ENCODE assay signal across 15 cellular contexts in genomic region chr10:86047588-86047987, GRCh38.
DNase-seq lines count a peak whose midpoint lies in the region; ATAC-seq and TF ChIP-seq lines count a peak whose summit lies in the region.
"Had no signal": no experiment of that assay in that cellular context is flagged by ENCODE, and none has a peak within 500 bp of the region (broad histone marks: within the 10 kb centered on the region; RNA-seq: fewer than 3 reads in every experiment).

No MANE protein-coding gene starts in this region.

- peaks cover 3% of the 10 kb centered on the region for H3K9me3 Mint-ChIP-seq in activated naive CD8-positive, alpha-beta T cell treated with anti-CD3 and anti-CD28 coated beads for 36 hours
- no peaks in the 10 kb centered on the region for H3K9me3 Mint-ChIP-seq in stimulated activated naive CD8-positive, alpha-beta T cell treated with anti-CD3 and anti-CD28 coated beads, Interleukin-15, Interleukin-2, amounts not matched to agents 100 ng/mL and 50 ng/mL, for 24 hours
- H3K9me3 Mint-ChIP-seq: neural progenitor cell had no signal

- H3K4me1 ChIP-seq in prostate gland (replicated peaks): no peaks in the 10 kb centered on the region
- H3K4me1 ChIP-seq: neural progenitor cell, right atrium auricular region, vagina had no signal

- H3K9me3 ChIP-seq in prostate gland: no peaks in the 10 kb centered on the region
- H3K9me3 ChIP-seq: SK-N-SH, vagina had no signal

- no peaks in the 10 kb centered on the region for H3K36me3 ChIP-seq in prostate gland
- H3K36me3 ChIP-seq: cardiac muscle cell, neural progenitor cell, right atrium auricular region, vagina had no signal

- ATAC-seq in HG03439 (IDR thresholded peaks at IDR 0.05; ENCODE audit: unreplicated experiment): peak; percentile 53

- TF ChIP-seq CTCF in prostate gland (IDR thresholded peaks at IDR 0.05): no peak

- no peak overlapping the region for H3K27ac ChIP-seq in prostate gland
- H3K27ac ChIP-seq: cardiac muscle cell, neural progenitor cell, right atrium auricular region, vagina had no signal

- no peaks in the 10 kb centered on the region for H3K36me3 Mint-ChIP-seq in activated naive CD8-positive, alpha-beta T cell treated with anti-CD3 and anti-CD28 coated beads for 36 hours
- H3K36me3 Mint-ChIP-seq in stimulated activated naive CD8-positive, alpha-beta T cell treated with anti-CD3 and anti-CD28 coated beads, Interleukin-15, Interleukin-2, amounts not matched to agents 100 ng/mL and 50 ng/mL, for 24 hours (ENCODE audit: low read depth): no peaks in the 10 kb centered on the region
- H3K36me3 Mint-ChIP-seq: neural progenitor cell had no signal

- intact Hi-C loops in prostate gland (cut with DNase I): no loop called here

- H3K27me3 Mint-ChIP-seq in activated naive CD8-positive, alpha-beta T cell treated with anti-CD3 and anti-CD28 coated beads for 36 hours: peaks cover 43% of the 10 kb centered on the region
- H3K27me3 Mint-ChIP-seq in stimulated activated naive CD8-positive, alpha-beta T cell treated with anti-CD3 and anti-CD28 coated beads, Interleukin-15, Interleukin-2, amounts not matched to agents 100 ng/mL and 50 ng/mL, for 24 hours: peaks cover 42% of the 10 kb centered on the region

- peak overlapping the region; percentile 45 for H3K27ac Mint-ChIP-seq in activated naive CD8-positive, alpha-beta T cell treated with anti-CD3 and anti-CD28 coated beads for 36 hours
- H3K27ac Mint-ChIP-seq in stimulated activated naive CD8-positive, alpha-beta T cell treated with anti-CD3 and anti-CD28 coated beads, Interleukin-15, Interleukin-2, amounts not matched to agents 100 ng/mL and 50 ng/mL, for 24 hours: peak overlapping the region; percentile 36
- H3K27ac Mint-ChIP-seq: neural progenitor cell had no signal

- H3K4me3 ChIP-seq in prostate gland: no peak overlapping the region
- H3K4me3 ChIP-seq: cardiac muscle cell, neural progenitor cell, right atrium auricular region, vagina had no signal

- DNase-seq in stimulated activated CD4-positive, alpha-beta T cell treated with anti-CD3 and anti-CD28 coated beads, Interleukin-12 subunit alpha, Interleukin-12 subunit beta, amount 100 ng/mL, for 48 hours (ENCODE audit: low read depth in 2 of 3, low spot score in 1 of 3): peak; percentile 7 to 16 (median 14)
- no peak for DNase-seq in stimulated activated CD4-positive, alpha-beta T cell treated with anti-CD3 and anti-CD28 coated beads, Interleukin-12 subunit alpha, Interleukin-12 subunit beta, amount 100 ng/mL, for 4 hours
- peak; percentile 35 for DNase-seq in activated naive CD8-positive, alpha-beta T cell treated with anti-CD3 and anti-CD28 coated beads for 36 hours
- DNase-seq in prostate gland (ENCODE audit: low spot score) (no peak), DMS 273 treated with DMSO at 0.1 percent for 48 hours (lab: John Stamatoyannopoulos, UW) (no peak), NCI-H510A treated with DMSO at 0.1 percent for 48 hours (lab: John Stamatoyannopoulos, UW) (no peak)
- DNase-seq: kidney, NCI-H1436 treated with DMSO at 0.1 percent for 48 hours, SK-N-SH had no signal

- WGBS in prostate gland: 76% methylated on average over 7 of the region's 7 CpGs

- no peak for TF ChIP-seq POLR2A in prostate gland (IDR thresholded peaks at IDR 0.05)

- H3K4me3 Mint-ChIP-seq in activated naive CD8-positive, alpha-beta T cell treated with anti-CD3 and anti-CD28 coated beads for 36 hours: peak overlapping the region; percentile 7
- peak overlapping the region; percentile 23 for H3K4me3 Mint-ChIP-seq in stimulated activated naive CD8-positive, alpha-beta T cell treated with anti-CD3 and anti-CD28 coated beads, Interleukin-15, Interleukin-2, amounts not matched to agents 100 ng/mL and 50 ng/mL, for 24 hours
- H3K4me3 Mint-ChIP-seq: neural progenitor cell had no signal

- no peaks in the 10 kb centered on the region for H3K27me3 ChIP-seq in prostate gland (replicated peaks; ENCODE audit: insufficient read depth)
- H3K27me3 ChIP-seq: cardiac muscle cell, neural progenitor cell, right atrium auricular region, vagina had no signal

- peaks cover 24% of the 10 kb centered on the region for H3K4me1 Mint-ChIP-seq in activated naive CD8-positive, alpha-beta T cell treated with anti-CD3 and anti-CD28 coated beads for 36 hours
- peaks cover 29% of the 10 kb centered on the region for H3K4me1 Mint-ChIP-seq in stimulated activated naive CD8-positive, alpha-beta T cell treated with anti-CD3 and anti-CD28 coated beads, Interleukin-15, Interleukin-2, amounts not matched to agents 100 ng/mL and 50 ng/mL, for 24 hours (ENCODE audit: low read depth)

Comparison
In these comparisons a context has a peak if more than half of its experiments do, and no peak if none do; other contexts are left out.
1. DNase-seq: peak in stimulated activated CD4-positive, alpha-beta T cell treated with anti-CD3 and anti-CD28 coated beads, Interleukin-12 subunit alpha, Interleukin-12 subunit beta, amount 100 ng/mL, for 48 hours (3 of 3) and activated naive CD8-positive, alpha-beta T cell treated with anti-CD3 and anti-CD28 coated beads for 36 hours (single experiment); none in stimulated activated CD4-positive, alpha-beta T cell treated with anti-CD3 and anti-CD28 coated beads, Interleukin-12 subunit alpha, Interleukin-12 subunit beta, amount 100 ng/mL, for 4 hours (single experiment), prostate gland (single experiment), DMS 273 treated with DMSO at 0.1 percent for 48 hours (single experiment) and NCI-H510A treated with DMSO at 0.1 percent for 48 hours (single experiment).